ENCODE assay signal across 8 cellular contexts in the genomic region with DNA sequence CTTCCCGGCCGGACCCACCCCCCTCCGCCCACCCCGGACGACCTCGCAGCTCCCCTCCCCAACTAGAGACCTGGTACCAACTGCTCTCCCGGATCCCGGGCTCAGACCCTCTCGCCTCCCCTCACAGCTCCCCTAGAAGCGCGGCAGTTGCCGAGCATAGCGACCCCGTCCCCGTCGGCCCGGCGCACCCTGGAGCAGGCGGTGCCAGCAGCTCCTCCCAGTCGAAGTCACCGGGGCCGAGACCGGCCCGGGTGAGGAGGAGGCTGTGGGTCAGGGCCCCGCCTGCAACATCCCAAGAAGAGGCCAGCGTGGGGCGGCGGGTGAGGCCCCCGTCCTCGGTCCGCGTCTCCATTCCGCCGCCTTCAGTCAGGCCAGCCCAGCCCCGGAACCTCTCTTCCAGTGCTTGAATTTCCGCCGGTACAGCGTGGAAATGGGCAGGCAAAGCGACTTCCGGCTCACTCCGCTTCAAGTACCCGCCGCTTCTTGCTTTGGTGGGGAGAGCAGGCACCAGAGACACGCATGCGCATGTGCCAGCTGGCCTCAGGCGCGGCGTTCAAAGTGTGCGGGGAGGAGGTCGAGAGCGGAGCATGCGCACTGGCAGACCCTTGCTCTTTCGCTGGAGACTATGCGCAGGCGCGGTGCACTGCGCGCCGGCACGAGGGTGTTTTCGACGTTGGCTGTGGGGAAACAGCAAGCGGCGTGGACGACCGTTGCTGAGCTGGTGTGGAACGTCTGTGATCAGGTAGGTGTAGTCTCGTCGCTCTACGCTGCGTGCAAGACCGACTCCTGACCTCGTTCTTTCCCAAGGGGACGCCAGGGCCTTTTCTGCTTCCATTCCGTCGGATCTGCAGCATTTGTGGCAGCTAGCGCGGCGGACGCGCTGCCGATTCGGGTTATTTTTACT. TPM values are rescaled to one million over a fixed set of nuclear protein-coding genes. Genes with fewer than 3 reads are reported as not detected.
A peak's percentile ranks its signal among the peaks of the same experiment; 100 is the strongest.
DNase-seq lines count a peak whose midpoint lies in the region; ATAC-seq and TF ChIP-seq lines count a peak whose summit lies in the region.

A gene with protein sequence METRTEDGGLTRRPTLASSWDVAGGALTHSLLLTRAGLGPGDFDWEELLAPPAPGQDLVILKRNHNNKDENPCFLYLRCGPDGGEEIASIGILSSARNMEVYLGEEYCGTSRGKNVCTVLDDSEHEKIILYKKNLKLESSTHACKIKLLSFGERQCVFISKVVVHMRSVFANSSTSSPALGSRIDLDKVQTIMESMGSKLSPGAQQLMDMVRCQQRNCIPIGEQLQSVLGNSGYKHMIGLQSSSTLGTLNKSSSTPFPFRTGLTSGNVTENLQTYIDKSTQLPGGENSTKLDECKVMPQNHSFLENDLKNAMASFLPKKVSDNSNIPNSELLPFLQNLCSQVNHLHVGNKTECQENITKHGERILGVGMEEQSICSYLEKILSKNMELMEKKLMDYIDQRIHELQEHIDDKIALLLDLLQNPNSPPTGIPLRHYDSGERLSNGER (minus strand): TSS at position 401 of the 904 bp plus-strand sequence. CDS start 49 bp downstream, at position 352.

- no peak for TF ChIP-seq EP300 in transverse colon (IDR thresholded peaks at IDR 0.05; ENCODE audit: low read depth)

- H3K27ac ChIP-seq in cardiac muscle cell (peak within 1 kb of the TSS; percentile 77), parathyroid adenoma (peak within 1 kb of the TSS; percentile 39), transverse colon (peak within 1 kb of the TSS; percentile 80 to 85 (median 80))

- peaks cover 32% of the 10 kb centered on the region for H3K4me1 Mint-ChIP-seq in activated naive CD8-positive, alpha-beta T cell treated with anti-CD3 and anti-CD28 coated beads, Interleukin-2, amount 50 U/mL, for 24 hours

- peaks cover 9% of the 10 kb centered on the region for H3K9me3 Mint-ChIP-seq in activated naive CD8-positive, alpha-beta T cell treated with anti-CD3 and anti-CD28 coated beads, Interleukin-2, amount 50 U/mL, for 24 hours

- H3K36me3 ChIP-seq in cardiac muscle cell (no peaks in the 10 kb centered on the region), parathyroid adenoma (ENCODE audit: control insufficient read depth, insufficient read depth, low read length) (no peaks in the 10 kb centered on the region), transverse colon (no peaks in the 10 kb centered on the region)

- H2AFZ ChIP-seq in parathyroid adenoma, result peak within 1 kb of the TSS; percentile 98

- H3K9ac ChIP-seq in parathyroid adenoma, result peak within 1 kb of the TSS; percentile 54

- H3K79me2 ChIP-seq in parathyroid adenoma, result no peaks in the 10 kb centered on the region

- TF ChIP-seq POLR2A in transverse colon (IDR thresholded peaks at IDR 0.05), result peak; percentile 40

- H3K27ac Mint-ChIP-seq in activated naive CD8-positive, alpha-beta T cell treated with anti-CD3 and anti-CD28 coated beads, Interleukin-2, amount 50 U/mL, for 24 hours, result peak within 1 kb of the TSS; percentile 97

- H3K27me3 Mint-ChIP-seq in activated naive CD8-positive, alpha-beta T cell treated with anti-CD3 and anti-CD28 coated beads, Interleukin-2, amount 50 U/mL, for 24 hours, result peaks cover 6% of the 10 kb centered on the region

- no peaks in the 10 kb centered on the region for H3K4me1 ChIP-seq in cardiac muscle cell (ENCODE audit: low read depth)
- peaks cover 6% of the 10 kb centered on the region for H3K4me1 ChIP-seq in parathyroid adenoma
- H3K4me1 ChIP-seq in transverse colon, result peaks cover 6 to 25% (median 9%) of the 10 kb centered on the region in 4 donors

- TF ChIP-seq CTCF in GM12864 (IDR thresholded peaks at IDR 0.05; ENCODE audit: low read depth, low read length, missing control alignments) (no peak), cardiac muscle cell (IDR thresholded peaks at IDR 0.05; ENCODE audit: low read depth, low read length) (no peak), parathyroid adenoma (IDR thresholded peaks at IDR 0.05) (no peak), transverse colon (IDR thresholded peaks at IDR 0.05) (no peak)

- peak within 1 kb of the TSS; percentile 75 for H3K4me2 ChIP-seq in parathyroid adenoma (ENCODE audit: low read length)

- peak within 1 kb of the TSS; percentile 86 for H3K4me3 Mint-ChIP-seq in activated naive CD8-positive, alpha-beta T cell treated with anti-CD3 and anti-CD28 coated beads, Interleukin-2, amount 50 U/mL, for 24 hours

- WGBS in transverse colon (ENCODE audit: low coverage in 1 of 2), 2 donors, result 0 to 13% methylated on average over 11 to 72 of the region's 83 CpGs

- intact Hi-C loops in transverse colon (cut with DNase I; ENCODE audit: low total_unique reads), result no loop called here

- peak; percentile 99 for ATAC-seq in HG02759 (IDR thresholded peaks at IDR 0.05; ENCODE audit: unreplicated experiment)
- peak; percentile 100 for ATAC-seq in activated naive CD8-positive, alpha-beta T cell treated with anti-CD3 and anti-CD28 coated beads, Interleukin-2, amount 50 U/mL, for 24 hours

- H3K9me3 ChIP-seq in cardiac muscle cell (ENCODE audit: low read depth), result no peaks in the 10 kb centered on the region
- H3K9me3 ChIP-seq in parathyroid adenoma (ENCODE audit: control insufficient read depth, low read length), result no peaks in the 10 kb centered on the region
- no peaks in the 10 kb centered on the region for H3K9me3 ChIP-seq in transverse colon

- DNase-seq in GM12864 (ENCODE audit: low read depth) (peak; percentile 98), NCI-H1417 (lab: John Stamatoyannopoulos, UW) (peak; percentile 91 to 98 (median 93)), SW 1271 (lab: John Stamatoyannopoulos, UW) (peak; percentile 86 to 95), cardiac muscle cell (ENCODE audit: low read depth in 1 of 2, low spot score in 1 of 2) (peak; percentile 98 to 100), transverse colon (peak; percentile 97)
- peak; percentile 97 for DNase-seq in activated naive CD8-positive, alpha-beta T cell treated with anti-CD3 and anti-CD28 coated beads, Interleukin-2, amount 50 U/mL, for 24 hours

- H3K4me3 ChIP-seq in GM12864 (ENCODE audit: low read depth, low read length) (peak within 1 kb of the TSS; percentile 81), cardiac muscle cell (peak within 1 kb of the TSS; percentile 50), parathyroid adenoma (ENCODE audit: low read depth, low read length) (peak within 1 kb of the TSS; percentile 72), transverse colon (peak within 1 kb of the TSS; percentile 61 to 94 (median 80))

- in situ Hi-C loops in transverse colon (cut with MboI; ENCODE audit: low pct_ligation_motif_present in 1 of 4, low pct_unique_long_range_greater_than_20kb in 1 of 4, low sequenced_read_pairs in 3 of 4), result no loop called here

- H3K36me3 Mint-ChIP-seq in activated naive CD8-positive, alpha-beta T cell treated with anti-CD3 and anti-CD28 coated beads, Interleukin-2, amount 50 U/mL, for 24 hours (ENCODE audit: low read depth), result peaks cover 27% of the 10 kb centered on the region

- no peaks in the 10 kb centered on the region for H3K27me3 ChIP-seq in cardiac muscle cell
- no peaks in the 10 kb centered on the region for H3K27me3 ChIP-seq in parathyroid adenoma (ENCODE audit: control insufficient read depth, insufficient read depth, low read length)
- H3K27me3 ChIP-seq in transverse colon, result no peaks in the 10 kb centered on the region

RNA-seq across cellular contexts. Expression of the gene that starts here (rescaled TPM):
- 5.8 and 7.6 TPM in 2 replicates for total RNA-seq in cardiac muscle cell
- 11.4 and 17.4 TPM in 2 replicates for polyA plus RNA-seq in cardiac muscle cell
- total RNA-seq in transverse colon, result 10 to 100 TPM in 1 of 4 donors, 1 to 10 TPM in 3; 4.9 to 30.8 (median 7.4) TPM

Comparison
In these comparisons a context has a peak if more than half of its experiments do, and no peak if none do; other contexts are left out.
1. Peak in every context shown above with its lines: DNase-seq, ATAC-seq, H3K4me3 ChIP-seq and H3K27ac ChIP-seq.